Comparison of ENCODE assay signal across 8 cellular contexts in genomic region chr12:100142851-100143559, GRCh38. TPM values are rescaled to one million over a fixed set of nuclear protein-coding genes. Genes with fewer than 3 reads are reported as not detected.
DNase-seq lines count a peak whose midpoint lies in the region; ATAC-seq, FAIRE-seq and TF ChIP-seq lines count a peak whose summit lies in the region.

TSS of gene BLTP3B (minus strand) at chr12:100142874. CDS start at chr12:100142635, 239 bp downstream.

- H3K36me3 ChIP-seq in ascending aorta (no peaks in the 10 kb centered on the region), vagina (no peaks in the 10 kb centered on the region)

- no peak for TF ChIP-seq POLR2A in vagina (IDR thresholded peaks at IDR 0.05)

- no peak for FAIRE-seq in GM18507 (lab: Jason Lieb, UNC)

- H3K4me1 ChIP-seq in ascending aorta (peaks cover 0 to 24% of the 10 kb centered on the region in 2 donors), vagina (peaks cover 38% of the 10 kb centered on the region)

- H3K9me3 ChIP-seq in ascending aorta (no peaks in the 10 kb centered on the region), vagina (no peaks in the 10 kb centered on the region)

- H3K27ac ChIP-seq in ascending aorta (peak within 1 kb of the TSS; percentile 99 to 100), vagina (peak within 1 kb of the TSS; percentile 99)

- H3K4me3 ChIP-seq in ascending aorta (peak within 1 kb of the TSS; percentile 86 to 93), vagina (peak within 1 kb of the TSS; percentile 62 to 96)

- TF ChIP-seq CTCF in ascending aorta (IDR thresholded peaks at IDR 0.05) (no peak), vagina (IDR thresholded peaks at IDR 0.05) (no peak)

- ATAC-seq in HG02973 (IDR thresholded peaks at IDR 0.05; ENCODE audit: unreplicated experiment), result peak; percentile 73

- DNase-seq in GM18507 (ENCODE audit: extremely low spot score, insufficient read length, low read depth) (peak; percentile 71), NCI-H1930 (lab: John Stamatoyannopoulos, UW) (peak; percentile 70 to 72), T-helper 9 cell (peak; percentile 91), ascending aorta (ENCODE audit: low spot score in 2 of 2) (peak; percentile 67 to 96), hepatic stellate cell (ENCODE audit: low spot score) (peak; percentile 81), renal cortical epithelial cell (ENCODE audit: low read depth) (peak; percentile 41), vagina (ENCODE audit: extremely low spot score in 2 of 2) (no peak)

- no peaks in the 10 kb centered on the region for H3K27me3 ChIP-seq in ascending aorta
- no peaks in the 10 kb centered on the region for H3K27me3 ChIP-seq in vagina

- intact Hi-C loops in ascending aorta (cut with DNase I), result loop anchor here (1.0 to 10.0 kb wide), 5 partner anchors 57 to 1551 kb away; partner anchors contain the start of genes ACTR6, DEPDC4, GAS2L3 and SCYL2
- intact Hi-C loops in vagina (cut with DNase I), result no loop called here

RNA-seq across cellular contexts. Expression of gene BLTP3B, which starts in this region (rescaled TPM):
- total RNA-seq in ascending aorta (18.8 TPM), renal cortical epithelial cell (23.3 and 30.0 TPM in 2 replicates), vagina (21.9 TPM)

Comparison
In these comparisons a context has a peak if more than half of its experiments do, and no peak if none do; other contexts are left out.
1. DNase-seq: peak in GM18507 (single experiment), NCI-H1930 (2 of 2), T-helper 9 cell (single experiment), ascending aorta (2 of 2), hepatic stellate cell (single experiment) and renal cortical epithelial cell (single experiment); none in vagina (0 of 2).